9 cellular contexts compared by ENCODE assay signal in the genomic region with DNA sequence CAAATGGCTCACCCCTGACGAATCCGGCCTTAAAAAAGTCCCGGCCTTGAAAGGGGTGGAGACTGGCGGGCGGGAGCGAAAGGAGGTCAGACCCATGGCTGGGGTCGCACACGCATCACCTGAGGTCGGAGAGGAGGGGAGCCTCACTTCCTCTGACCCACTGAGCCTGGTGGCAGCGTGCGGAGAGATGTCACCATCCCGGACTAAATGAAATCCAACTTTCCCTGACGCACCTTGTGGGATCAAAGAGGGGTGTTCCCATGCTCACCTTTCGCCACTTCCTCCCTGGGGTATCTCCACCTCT. TPM values are rescaled to one million over a fixed set of nuclear protein-coding genes. Genes with fewer than 3 reads are reported as not detected.
DNase-seq lines count a peak whose midpoint lies in the region; ATAC-seq and TF ChIP-seq lines count a peak whose summit lies in the region.
"Had no signal": no experiment of that assay in that cellular context is flagged by ENCODE, and none has a peak within 500 bp of the region (broad histone marks: within the 10 kb centered on the region; RNA-seq: fewer than 3 reads in every experiment).

No MANE protein-coding gene starts in this region.

- POLR2A ChIA-PET in CD4-positive, alpha-beta T cell (lab: Charles Lee) = interaction anchor here (1.0 to 2.9 kb wide), 4 partner anchors 8 to 64 kb away, joined by 4 to 21 read pairs (median 14); partner anchors contain the start of genes NUCKS1, PM20D1 and RAB29
- POLR2A ChIA-PET in naive thymus-derived CD8-positive, alpha-beta T cell (lab: Charles Lee) = interaction anchor here (1.3 to 3.5 kb wide), 3 partner anchors 9 to 64 kb away, joined by 4 to 19 read pairs (median 4); partner anchors contain the start of gene RAB29

- no peak for ATAC-seq in CD4-positive, alpha-beta T cell (ENCODE audit: poor library complexity)
- no peak for ATAC-seq in naive thymus-derived CD8-positive, alpha-beta T cell

- peaks cover 54% of the 10 kb centered on the region for H3K4me1 Mint-ChIP-seq in CD4-positive, alpha-beta T cell (ENCODE audit: low read depth)
- peaks cover 32 to 63% (median 52%) of the 10 kb centered on the region in 4 donors for H3K4me1 Mint-ChIP-seq in naive thymus-derived CD8-positive, alpha-beta T cell

- peak overlapping the region; percentile 85 for H3K27ac Mint-ChIP-seq in CD4-positive, alpha-beta T cell
- peak overlapping the region; percentile 37 to 95 (median 87) for H3K27ac Mint-ChIP-seq in naive thymus-derived CD8-positive, alpha-beta T cell

- H3K27me3 ChIP-seq in CD4-positive, alpha-beta T cell (ENCODE audit: control insufficient read depth, insufficient read depth, low read length) = no peaks in the 10 kb centered on the region
- H3K27me3 ChIP-seq in colonic mucosa = no peaks in the 10 kb centered on the region

- H3K4me1 ChIP-seq in colonic mucosa = no peaks in the 10 kb centered on the region

- H3K36me3 ChIP-seq in colonic mucosa = no peaks in the 10 kb centered on the region

- TF ChIP-seq CTCF in CD4-positive, alpha-beta T cell (IDR thresholded peaks at IDR 0.05) = no peak
- TF ChIP-seq CTCF in NB4 (IDR thresholded peaks at IDR 0.05; ENCODE audit: low read depth, low read length) (no peak), colonic mucosa (IDR thresholded peaks at IDR 0.05) (no peak), GM13977 (IDR thresholded peaks at IDR 0.05; ENCODE audit: extremely low read depth, insufficient read depth, missing control alignments) (no peak)

- H3K4me3 Mint-ChIP-seq in CD4-positive, alpha-beta T cell = peak overlapping the region; percentile 97
- peak overlapping the region; percentile 88 to 96 (median 93) for H3K4me3 Mint-ChIP-seq in naive thymus-derived CD8-positive, alpha-beta T cell

- H3K27ac ChIP-seq in CD4-positive, alpha-beta T cell (ENCODE audit: low read depth, low read length) = no peak overlapping the region
- H3K27ac ChIP-seq in colonic mucosa = peak overlapping the region; percentile 71

- peak overlapping the region; percentile 70 to 82 for H3K9ac ChIP-seq in colonic mucosa (ENCODE audit: low read depth in 2 of 2, low read length in 2 of 2)

- CTCF ChIA-PET in CD4-positive, alpha-beta T cell (lab: Charles Lee) = interaction anchor here (0.9 kb wide), 1 partner anchor 222 kb away, joined by 4 read pairs; no protein-coding TSS in a partner anchor

- H3K36me3 Mint-ChIP-seq in CD4-positive, alpha-beta T cell (ENCODE audit: low read depth) = peaks cover 38% of the 10 kb centered on the region
- H3K36me3 Mint-ChIP-seq in naive thymus-derived CD8-positive, alpha-beta T cell = peaks cover 0 to 16% (median 5%) of the 10 kb centered on the region in 3 donors

- H3K27me3 Mint-ChIP-seq in CD4-positive, alpha-beta T cell = no peaks in the 10 kb centered on the region
- no peaks in the 10 kb centered on the region for H3K27me3 Mint-ChIP-seq in naive thymus-derived CD8-positive, alpha-beta T cell

- no peaks in the 10 kb centered on the region for H3K9me3 Mint-ChIP-seq in CD4-positive, alpha-beta T cell
- H3K9me3 Mint-ChIP-seq in naive thymus-derived CD8-positive, alpha-beta T cell = no peaks in the 10 kb centered on the region

- DNase-seq in CD4-positive, alpha-beta T cell = no peak
- DNase-seq in NB4 (ENCODE audit: low read depth) = no peak
- DNase-seq in colonic mucosa = no peak
- DNase-seq in naive thymus-derived CD8-positive, alpha-beta T cell = peak in 1 of 10 donors; percentile 13
- no peak for DNase-seq in HCEC 1CT
- no peak for DNase-seq in SW480 (ENCODE audit: low spot score)
- DNase-seq in retina = no peak
- DNase-seq in GM13977 (ENCODE audit: low spot score) = no peak

- H3K4me3 ChIP-seq in NB4 (ENCODE audit: low read depth, low read length) (peak overlapping the region; percentile 52), colonic mucosa (peak overlapping the region; percentile 90)

- in situ Hi-C loops in GM13977 (cut with MboI; ENCODE audit: low pct_unique_long_range_greater_than_20kb, low sequenced_read_pairs, unreplicated experiment) = no loop called here

- intact Hi-C loops in CD4-positive, alpha-beta T cell (cut with DNase I, micrococcal nuclease) = loop anchor here (1.0 to 2.0 kb wide), 6 partner anchors 35 to 183 kb away; partner anchors contain the start of genes NUCKS1 (in 1 of the 2) and RAB29 (in 1 of the 2)
- intact Hi-C loops in colonic mucosa (cut with DNase I) = no loop called here

- H3K9me3 ChIP-seq in CD4-positive, alpha-beta T cell (ENCODE audit: control insufficient read depth, low read length) = no peaks in the 10 kb centered on the region
- H3K9me3 ChIP-seq in colonic mucosa = no peaks in the 10 kb centered on the region

- no peak for TF ChIP-seq POLR2A in NB4 (IDR thresholded peaks at IDR 0.05; ENCODE audit: extremely low read depth, insufficient read length)

RNA-seq across cellular contexts. Expression of gene SLC41A1, which starts 0.7 kb away (rescaled TPM):
- 10 to 100 TPM; 23.8 to 26.4 TPM for total RNA-seq in CD4-positive, alpha-beta T cell
- total RNA-seq in colonic mucosa = 1 to 10 TPM; 4.8 to 8.1 TPM
- total RNA-seq in naive thymus-derived CD8-positive, alpha-beta T cell = 10 to 100 TPM; 29.0 to 31.0 TPM
- polyA plus RNA-seq in naive thymus-derived CD8-positive, alpha-beta T cell = 10 to 100 TPM in 2 of 3 donors, 1 to 10 TPM in 1; 9.0 to 19.3 (median 13.1) TPM

RNA-seq across cellular contexts. Expression of gene PM20D1, which starts 36.2 kb away (rescaled TPM):
- 1 to 10 TPM; 1.2 to 1.4 TPM for total RNA-seq in CD4-positive, alpha-beta T cell
- total RNA-seq in colonic mucosa = under 1 TPM in 1 of 2 donors, not detected in 1; 0.27 TPM
- total RNA-seq in naive thymus-derived CD8-positive, alpha-beta T cell = 1 to 10 TPM; 1.6 TPM
- 1 to 10 TPM; 1.1 to 2.9 (median 1.7) TPM for polyA plus RNA-seq in naive thymus-derived CD8-positive, alpha-beta T cell
- total RNA-seq: HT1080 had no signal

RNA-seq across cellular contexts. Expression of gene RAB29, which starts 38.4 kb away (rescaled TPM):
- total RNA-seq in CD4-positive, alpha-beta T cell = 10 to 100 TPM; 11.7 to 11.8 TPM
- total RNA-seq in colonic mucosa = 10 to 100 TPM in 1 of 2 donors, 1 to 10 TPM in 1; 7.5 to 10.2 TPM
- total RNA-seq in naive thymus-derived CD8-positive, alpha-beta T cell = 10 to 100 TPM; 50.2 to 50.3 TPM
- polyA plus RNA-seq in naive thymus-derived CD8-positive, alpha-beta T cell = 100 to 1,000 TPM in 1 of 3 donors, 10 to 100 TPM in 2; 71.3 to 113 (median 84.6) TPM
